24 cellular contexts compared by ENCODE assay signal in genomic region chr4:31081375-31081774, GRCh38.
DNase-seq lines count a peak whose midpoint lies in the region; ATAC-seq and TF ChIP-seq lines count a peak whose summit lies in the region.
"Had no signal": no experiment of that assay in that cellular context is flagged by ENCODE, and none has a peak within 500 bp of the region (broad histone marks: within the 10 kb centered on the region; RNA-seq: fewer than 3 reads in every experiment).

No MANE protein-coding gene starts in this region.

- H3K56ac ChIP-seq in IMR-90 (ENCODE audit: extremely low read depth, insufficient read depth, low read length) = no peak overlapping the region

- TF ChIP-seq POLR2A in IMR-90 (IDR thresholded peaks at IDR 0.05; ENCODE audit: low read depth, low read length) = no peak

- H3K27me3 ChIP-seq in IMR-90 (ENCODE audit: control insufficient read depth, insufficient read depth, low read length) = no peaks in the 10 kb centered on the region
- H3K27me3 ChIP-seq: upper lobe of right lung had no signal

- no peaks in the 10 kb centered on the region for H3K36me3 ChIP-seq in IMR-90 (ENCODE audit: control insufficient read depth, insufficient read depth, low read length)
- H3K36me3 ChIP-seq: prostate gland, upper lobe of right lung had no signal

- H3K27me3 Mint-ChIP-seq in chondrocyte (ENCODE audit: low read depth) = no peaks in the 10 kb centered on the region
- no peaks in the 10 kb centered on the region for H3K27me3 Mint-ChIP-seq in osteocyte (ENCODE audit: unreplicated experiment)
- H3K27me3 Mint-ChIP-seq in glutamatergic neuron (ENCODE audit: unreplicated experiment) = no peaks in the 10 kb centered on the region
- H3K27me3 Mint-ChIP-seq: activated CD4-positive, alpha-beta T cell treated with anti-CD3 and anti-CD28 coated beads, Interleukin-2, amount 10 ng/mL, durations not matched to agents 7 days and 5 days; activated naive CD4-positive, alpha-beta T cell treated with anti-CD3 and anti-CD28 coated beads, Interleukin-2, amount 50 U/mL, for 24 hours; memory B cell had no signal

- H3K36me3 Mint-ChIP-seq in chondrocyte (ENCODE audit: low read depth) = no peaks in the 10 kb centered on the region
- H3K36me3 Mint-ChIP-seq in osteocyte (ENCODE audit: unreplicated experiment) = peaks cover 2% of the 10 kb centered on the region
- H3K36me3 Mint-ChIP-seq in glutamatergic neuron (ENCODE audit: unreplicated experiment) = no peaks in the 10 kb centered on the region
- H3K36me3 Mint-ChIP-seq: activated naive CD4-positive, alpha-beta T cell treated with anti-CD3 and anti-CD28 coated beads, Interleukin-2, amount 50 U/mL, for 24 hours; memory B cell; natural killer cell had no signal

- peak overlapping the region; percentile 29; the same call in 1 of the 2 replicates for H3K27ac ChIP-seq in IMR-90 (ENCODE audit: insufficient read depth, low read length)
- H3K27ac ChIP-seq: prostate gland, upper lobe of right lung had no signal

- H3K9ac ChIP-seq in IMR-90 (ENCODE audit: low read depth, low read length) = no peak overlapping the region

- H3K79me1 ChIP-seq in IMR-90 (ENCODE audit: low read depth in 1 of 2, low read length in 2 of 2) = no peaks in the 10 kb centered on the region

- no peak overlapping the region for H3K4me3 ChIP-seq in IMR-90 (ENCODE audit: insufficient read depth, low read depth, low read length)
- H3K4me3 ChIP-seq: prostate gland, upper lobe of right lung had no signal

- H4K20me1 ChIP-seq in IMR-90 (ENCODE audit: insufficient read depth, low read length) = no peaks in the 10 kb centered on the region

- no peak overlapping the region for H4K5ac ChIP-seq in IMR-90 (ENCODE audit: low read depth, low read length)

- no peak overlapping the region for H2AK5ac ChIP-seq in IMR-90 (ENCODE audit: low read depth, low read length)

- H3K4me2 ChIP-seq in IMR-90 (ENCODE audit: low read depth, low read length) = no peak overlapping the region

- intact Hi-C loops in IMR-90 (cut with micrococcal nuclease) = no loop called here

- no peak overlapping the region for H2AFZ ChIP-seq in IMR-90 (replicated peaks; ENCODE audit: low read length, poor library complexity)

- H3K4me3 Mint-ChIP-seq in chondrocyte (ENCODE audit: unreplicated experiment) (no peak overlapping the region), osteocyte (ENCODE audit: unreplicated experiment) (no peak overlapping the region), glutamatergic neuron (ENCODE audit: unreplicated experiment) (no peak overlapping the region)
- H3K4me3 Mint-ChIP-seq: activated CD4-positive, alpha-beta T cell treated with anti-CD3 and anti-CD28 coated beads, Interleukin-2, amount 10 ng/mL, durations not matched to agents 7 days and 5 days; activated naive CD4-positive, alpha-beta T cell treated with anti-CD3 and anti-CD28 coated beads, Interleukin-2, amount 50 U/mL, for 24 hours; H9; memory B cell; natural killer cell had no signal

- H4K8ac ChIP-seq in IMR-90 (ENCODE audit: low read depth in 2 of 2, low read length in 2 of 2) = no peak overlapping the region

- in situ Hi-C loops in IMR-90 (cut with MboI; ENCODE audit: low sequenced_read_pairs) = no loop called here

- peak; percentile 57 for ATAC-seq in IMR-90 (ENCODE audit: low read depth)
- ATAC-seq in HG02623 (IDR thresholded peaks at IDR 0.05; ENCODE audit: unreplicated experiment) = no peak
- ATAC-seq: natural killer cell, upper lobe of right lung had no signal

- H4K91ac ChIP-seq in IMR-90 (ENCODE audit: insufficient read depth, low read depth, low read length) = no peak overlapping the region

- no TSS peak for BruUV-seq in IMR-90 (replicated peaks; lab: Mats Ljungman, UMichigan)

- H3K23ac ChIP-seq in IMR-90 (ENCODE audit: low read depth, low read length) = no peak overlapping the region

- H2AK9ac ChIP-seq in IMR-90 (replicated peaks; ENCODE audit: low read depth, low read length, poor library complexity) = no peak overlapping the region

- 0 out of 2 replicates have a peak, but pooled peaks cover 2% of the 10 kb centered on the region for H3K4me1 ChIP-seq in IMR-90 (ENCODE audit: control insufficient read depth, insufficient read depth, low read length)
- H3K4me1 ChIP-seq: prostate gland, upper lobe of right lung had no signal

- H2BK5ac ChIP-seq in IMR-90 (ENCODE audit: low read depth, low read length, poor library complexity, severe bottlenecking) = no peak overlapping the region

- POLR2A ChIA-PET in IMR-90 (lab: Charles Lee; ENCODE audit: unreplicated experiment) = no interaction called here

- TF ChIP-seq CTCF in IMR-90 (conservative IDR thresholded peaks at IDR 0.05; ENCODE audit: low read depth, low read length) = no peak
- TF ChIP-seq CTCF in chondrocyte (IDR thresholded peaks at IDR 0.05) = no peak
- no peak for TF ChIP-seq CTCF in osteocyte (IDR thresholded peaks at IDR 0.05)
- TF ChIP-seq CTCF in glutamatergic neuron (IDR thresholded peaks at IDR 0.05; ENCODE audit: partially characterized antibody, unreplicated experiment) = no peak

- no peak overlapping the region for H2BK15ac ChIP-seq in IMR-90 (ENCODE audit: low read depth, low read length)

- H3K4ac ChIP-seq in IMR-90 (ENCODE audit: low read depth, low read length) = no peak overlapping the region

- H3K9me3 Mint-ChIP-seq in chondrocyte (ENCODE audit: low read depth) (peaks cover 3% of the 10 kb centered on the region), osteocyte (ENCODE audit: unreplicated experiment) (no peaks in the 10 kb centered on the region), glutamatergic neuron (ENCODE audit: unreplicated experiment) (no peaks in the 10 kb centered on the region)
- H3K9me3 Mint-ChIP-seq: activated CD4-positive, alpha-beta T cell treated with anti-CD3 and anti-CD28 coated beads, Interleukin-2, amount 10 ng/mL, durations not matched to agents 7 days and 5 days; H9 had no signal

- H3K4me1 Mint-ChIP-seq in chondrocyte (ENCODE audit: low read depth) = peaks cover 40% of the 10 kb centered on the region
- peaks cover 31% of the 10 kb centered on the region for H3K4me1 Mint-ChIP-seq in osteocyte (ENCODE audit: unreplicated experiment)
- peaks cover 14% of the 10 kb centered on the region for H3K4me1 Mint-ChIP-seq in glutamatergic neuron (ENCODE audit: low read depth, unreplicated experiment)
- H3K4me1 Mint-ChIP-seq: activated CD4-positive, alpha-beta T cell treated with anti-CD3 and anti-CD28 coated beads, Interleukin-2, amount 10 ng/mL, durations not matched to agents 7 days and 5 days; activated naive CD4-positive, alpha-beta T cell treated with anti-CD3 and anti-CD28 coated beads, Interleukin-2, amount 50 U/mL, for 24 hours; memory B cell; natural killer cell had no signal

- H3K14ac ChIP-seq in IMR-90 (replicated peaks; ENCODE audit: low read depth, low read length) = no peak overlapping the region

- no peaks in the 10 kb centered on the region for H3K9me1 ChIP-seq in IMR-90 (ENCODE audit: insufficient read depth, low read length)

- dilution Hi-C loops in IMR-90 (cut with HindIII; ENCODE audit: low sequenced_read_pairs, unreplicated experiment) = no loop called here

- H3K27ac Mint-ChIP-seq in chondrocyte (ENCODE audit: unreplicated experiment) (peak overlapping the region; percentile 79), osteocyte (ENCODE audit: unreplicated experiment) (peak overlapping the region; percentile 45), glutamatergic neuron (ENCODE audit: unreplicated experiment) (no peak overlapping the region)
- H3K27ac Mint-ChIP-seq: activated CD4-positive, alpha-beta T cell treated with anti-CD3 and anti-CD28 coated beads, Interleukin-2, amount 10 ng/mL, durations not matched to agents 7 days and 5 days; activated naive CD4-positive, alpha-beta T cell treated with anti-CD3 and anti-CD28 coated beads, Interleukin-2, amount 50 U/mL, for 24 hours; H9; memory B cell; natural killer cell had no signal

- no peak overlapping the region for H2BK120ac ChIP-seq in IMR-90 (ENCODE audit: low read depth, low read length)

- no peaks in the 10 kb centered on the region for H3K9me3 ChIP-seq in IMR-90 (ENCODE audit: control insufficient read depth, insufficient read depth, low read length)
- H3K9me3 ChIP-seq: Caco-2, prostate gland, upper lobe of right lung had no signal

- CTCF ChIA-PET in IMR-90 (lab: Yijun Ruan, JAX) = interaction anchor here (0.6 kb wide), 1 partner anchor 59 kb away, joined by 4 read pairs; no protein-coding TSS in a partner anchor

- H3K18ac ChIP-seq in IMR-90 (ENCODE audit: low read depth, low read length) = no peak overlapping the region

- TF ChIP-seq RAD21 in IMR-90 (IDR thresholded peaks at IDR 0.05; ENCODE audit: low read length) = no peak

- DNase-seq in AG08396 (ENCODE audit: low spot score) = peak; percentile 1
- DNase-seq in IMR-90 = peak; percentile 72
- no peak for DNase-seq in chondrocyte (ENCODE audit: low spot score)
- DNase-seq in osteocyte (ENCODE audit: extremely low spot score, unreplicated experiment) = no peak
- no peak for DNase-seq in glutamatergic neuron
- no peak for DNase-seq in effector CD4-positive, alpha-beta T cell
- DNase-seq in NCI-H1092 (lab: John Stamatoyannopoulos, UW) = no peak
- DNase-seq: activated CD4-positive, alpha-beta T cell treated with anti-CD3 and anti-CD28 coated beads, Interleukin-2, amount 10 ng/mL, durations not matched to agents 7 days and 5 days; Caco-2; central memory CD4-positive, alpha-beta T cell; H9; head of caudate nucleus; islet precursor cell; MM.1S; natural killer cell; NCI-H2081; NCI-H524; stimulated activated CD4-positive, alpha-beta T cell treated with anti-CD3 and anti-CD28 coated beads, Interleukin-12 subunit alpha, Interleukin-12 subunit beta, amount 100 ng/mL, for 4 hours; stimulated activated naive CD4-positive, alpha-beta T cell; upper lobe of right lung had no signal

- H2BK20ac ChIP-seq in IMR-90 (ENCODE audit: low read depth, low read length) = no peak overlapping the region

TF ChIP-seq in IMR-90, 13 proteins besides CTCF, POLR2A, EP300 and RAD21:
- TF ChIP-seq FOS (IDR thresholded peaks at IDR 0.05; ENCODE audit: low read depth, low read length) = no peak; the same call in 1 of the 2 replicates
- TF ChIP-seq, protein P1, sequence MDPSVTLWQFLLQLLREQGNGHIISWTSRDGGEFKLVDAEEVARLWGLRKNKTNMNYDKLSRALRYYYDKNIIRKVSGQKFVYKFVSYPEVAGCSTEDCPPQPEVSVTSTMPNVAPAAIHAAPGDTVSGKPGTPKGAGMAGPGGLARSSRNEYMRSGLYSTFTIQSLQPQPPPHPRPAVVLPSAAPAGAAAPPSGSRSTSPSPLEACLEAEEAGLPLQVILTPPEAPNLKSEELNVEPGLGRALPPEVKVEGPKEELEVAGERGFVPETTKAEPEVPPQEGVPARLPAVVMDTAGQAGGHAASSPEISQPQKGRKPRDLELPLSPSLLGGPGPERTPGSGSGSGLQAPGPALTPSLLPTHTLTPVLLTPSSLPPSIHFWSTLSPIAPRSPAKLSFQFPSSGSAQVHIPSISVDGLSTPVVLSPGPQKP (IDR thresholded peaks at IDR 0.05; ENCODE audit: borderline replicate concordance, low read depth, low read length) = no peak
- TF ChIP-seq CEBPB (IDR thresholded peaks at IDR 0.05; ENCODE audit: low read depth, low read length) = peak; percentile 89
TF ChIP-seq in IMR-90: peak in this region for 1.

Comparison
In these comparisons a context has a peak if more than half of its experiments do, and no peak if none do; other contexts are left out.
1. DNase-seq: peak in AG08396 (single experiment) and IMR-90 (single experiment); none in chondrocyte (single experiment), osteocyte (single experiment), glutamatergic neuron (single experiment), effector CD4-positive, alpha-beta T cell (single experiment) and NCI-H1092 (single experiment).